8 cellular contexts compared by ENCODE assay signal in genomic region chr15:85579011-85579701, GRCh38.
A peak's percentile ranks its signal among the peaks of the same experiment; 100 is the strongest.
DNase-seq lines count a peak whose midpoint lies in the region; ATAC-seq, FAIRE-seq and TF ChIP-seq lines count a peak whose summit lies in the region.

No MANE protein-coding gene starts in this region.

- H3K27me3 ChIP-seq in liver (ENCODE audit: control insufficient read depth in 4 of 4, insufficient read depth in 4 of 4, low read length in 3 of 4) = no peaks in the 10 kb centered on the region
- H3K27me3 ChIP-seq in HepG2 (ENCODE audit: control insufficient read depth in 1 of 2, insufficient read depth in 2 of 2, low read length in 2 of 2) = no peaks in the 10 kb centered on the region
- no peaks in the 10 kb centered on the region for H3K27me3 ChIP-seq in duodenal mucosa (ENCODE audit: control insufficient read depth in 1 of 2, insufficient read depth in 2 of 2, low read length in 2 of 2)
- no peaks in the 10 kb centered on the region for H3K27me3 ChIP-seq in naive thymus-derived CD4-positive, alpha-beta T cell (ENCODE audit: control insufficient read depth in 2 of 2, insufficient read depth in 2 of 2, low read length in 2 of 2)

- H3K36me3 Mint-ChIP-seq in naive thymus-derived CD4-positive, alpha-beta T cell = peaks cover 0 to 35% (median 25%) of the 10 kb centered on the region in 5 donors

- DNase-seq in HepG2 (ENCODE audit: low spot score) = no peak
- no peak for DNase-seq in naive thymus-derived CD4-positive, alpha-beta T cell
- no peak for DNase-seq in NCI-H128 (lab: John Stamatoyannopoulos, UW; ENCODE audit: unreplicated experiment)
- no peak for DNase-seq in anterior cingulate cortex (lab: John Stamatoyannopoulos, UW)
- no peak for DNase-seq in NCI-H2227 treated with DMSO at 0.1 percent for 48 hours (lab: John Stamatoyannopoulos, UW)
- DNase-seq in foreskin fibroblast = no peak

- BruUV-seq in HepG2 (replicated peaks; lab: Mats Ljungman, UMichigan) = no TSS peak

- H3K9me3 Mint-ChIP-seq in naive thymus-derived CD4-positive, alpha-beta T cell = peaks cover 0 to 1% (median 0%) of the 10 kb centered on the region in 11 donors

- TF ChIP-seq RAD21 in liver (IDR thresholded peaks at IDR 0.05) (peak; percentile 33 to 55), HepG2 (CRISPR knock-in tag; IDR thresholded peaks at IDR 0.05) (no peak)

- in situ Hi-C loops in HepG2 (cut with HindIII; ENCODE audit: extremely low pct_ligation_motif_present, low pct_unique_long_range_greater_than_20kb) = no loop called here

- H4K20me1 ChIP-seq in HepG2 (ENCODE audit: insufficient read depth, low read length) = no peaks in the 10 kb centered on the region

- H3K4me3 ChIP-seq in liver (ENCODE audit: low read depth in 1 of 3, low read length in 3 of 3) = peak overlapping the region; percentile 9 to 78 (median 52)
- no peak overlapping the region for H3K4me3 ChIP-seq in HepG2 (replicated peaks in 1 of 3; ENCODE audit: insufficient read depth in 1 of 3, low read depth in 2 of 3, low read length in 3 of 3)
- peak overlapping the region; percentile 72 to 75 for H3K4me3 ChIP-seq in duodenal mucosa (ENCODE audit: low read depth in 1 of 2, low read length in 2 of 2)
- H3K4me3 ChIP-seq in naive thymus-derived CD4-positive, alpha-beta T cell (ENCODE audit: low read length) = no peak overlapping the region
- H3K4me3 ChIP-seq in foreskin fibroblast (ENCODE audit: low read depth in 1 of 2, low read length in 2 of 2) = no peak overlapping the region

- H3K4me1 ChIP-seq in liver (ENCODE audit: control insufficient read depth in 4 of 4, insufficient read depth in 4 of 4, low read length in 3 of 4) (peaks cover 1 to 51% (median 31%) of the 10 kb centered on the region in 4 donors), HepG2 (ENCODE audit: insufficient read depth, low read length) (peaks cover 9% of the 10 kb centered on the region), duodenal mucosa (ENCODE audit: control insufficient read depth in 1 of 2, insufficient read depth in 2 of 2, low read length in 2 of 2) (peaks cover 45 to 48% of the 10 kb centered on the region in 2 donors)
- peaks cover 29 to 41% of the 10 kb centered on the region in 2 donors for H3K4me1 ChIP-seq in naive thymus-derived CD4-positive, alpha-beta T cell (ENCODE audit: control insufficient read depth in 2 of 2, insufficient read depth in 2 of 2, low read length in 2 of 2)

- WGBS in liver = 32% methylated on average over 9 of the region's 9 CpGs
- WGBS in HepG2 (ENCODE audit: low lambda C conversion rate) = 93% methylated on average over 9 of the region's 9 CpGs

- intact Hi-C loops in HepG2 (cut with micrococcal nuclease; ENCODE audit: unreplicated experiment) = no loop called here
- intact Hi-C loops in naive thymus-derived CD4-positive, alpha-beta T cell (cut with micrococcal nuclease) = no loop called here

- no peak for FAIRE-seq in HepG2 (lab: Jason Lieb, UNC)

- TF ChIP-seq POLR2A in HepG2 (IDR thresholded peaks at IDR 0.05; ENCODE audit: insufficient read depth in 1 of 2, low read depth in 2 of 2, low read length in 2 of 2) = no peak

- CTCF ChIA-PET in HepG2 (lab: Yijun Ruan, JAX; ENCODE audit: low intra/inter-chr PET ratio, low total read pairs) = no interaction called here
- CTCF ChIA-PET in naive thymus-derived CD4-positive, alpha-beta T cell (lab: Charles Lee) = no interaction called here

- peak overlapping the region; percentile 48 to 97 (median 93) for H3K27ac Mint-ChIP-seq in naive thymus-derived CD4-positive, alpha-beta T cell

- peak overlapping the region in 1 of 2 donors; percentile 89 for H3K9ac ChIP-seq in liver (ENCODE audit: low read depth in 1 of 2, low read length in 2 of 2)
- no peak overlapping the region for H3K9ac ChIP-seq in HepG2 (ENCODE audit: insufficient read depth, low read depth, low read length)
- H3K9ac ChIP-seq in duodenal mucosa (ENCODE audit: low read depth in 1 of 2, low read length in 2 of 2) = peak overlapping the region; percentile 66 to 73

- peak overlapping the region in 2 of 10 donors; percentile 45 to 53 for H3K4me3 Mint-ChIP-seq in naive thymus-derived CD4-positive, alpha-beta T cell

- POLR2A ChIA-PET in HepG2 (lab: Yijun Ruan, JAX) = no interaction called here
- POLR2A ChIA-PET in naive thymus-derived CD4-positive, alpha-beta T cell (lab: Charles Lee) = no interaction called here

- H3K27me3 Mint-ChIP-seq in naive thymus-derived CD4-positive, alpha-beta T cell = no peaks in the 10 kb centered on the region

- H3K4me2 ChIP-seq in HepG2 (ENCODE audit: low read depth, low read length) = no peak overlapping the region

- no peak for ATAC-seq in HepG2
- no peak for ATAC-seq in naive thymus-derived CD4-positive, alpha-beta T cell

- TF ChIP-seq CTCF in liver (IDR thresholded peaks at IDR 0.05; ENCODE audit: low read depth, low read length, missing input control) (no peak), HepG2 (CRISPR knock-in tag; IDR thresholded peaks at IDR 0.05) (no peak), foreskin fibroblast (IDR thresholded peaks at IDR 0.05; ENCODE audit: low read depth, low read length) (no peak)

- H3K27ac ChIP-seq in liver (ENCODE audit: low read depth in 1 of 2, low read length in 2 of 2) = peak overlapping the region; percentile 89 to 93
- no peak overlapping the region for H3K27ac ChIP-seq in HepG2 (ENCODE audit: extremely low read length, insufficient read depth, low read length)
- peak overlapping the region; percentile 72 for H3K27ac ChIP-seq in duodenal mucosa (ENCODE audit: low read depth, low read length)
- no peak overlapping the region for H3K27ac ChIP-seq in naive thymus-derived CD4-positive, alpha-beta T cell (ENCODE audit: low read depth, low read length)

- TF ChIP-seq EP300 in HepG2 (IDR thresholded peaks at IDR 0.05; ENCODE audit: low read depth in 2 of 2, low read length in 2 of 2) (no peak), HepG2 (CRISPR knock-in tag; IDR thresholded peaks at IDR 0.05; ENCODE audit: borderline replicate concordance) (no peak)

- no peaks in the 10 kb centered on the region for H3K79me2 ChIP-seq in HepG2 (ENCODE audit: insufficient read depth, low read length)

- no peak overlapping the region for H2AFZ ChIP-seq in HepG2 (ENCODE audit: low read length)

- no peaks in the 10 kb centered on the region for H3K9me3 ChIP-seq in liver (ENCODE audit: control insufficient read depth in 4 of 4, low read length in 3 of 4)
- H3K9me3 ChIP-seq in HepG2 (ENCODE audit: low read length) = no peaks in the 10 kb centered on the region
- no peaks in the 10 kb centered on the region for H3K9me3 ChIP-seq in duodenal mucosa (ENCODE audit: control insufficient read depth in 1 of 2, low read length in 2 of 2)
- H3K9me3 ChIP-seq in naive thymus-derived CD4-positive, alpha-beta T cell (ENCODE audit: control insufficient read depth in 2 of 3, low read length in 3 of 3) = no peaks in the 10 kb centered on the region

- H3K4me1 Mint-ChIP-seq in naive thymus-derived CD4-positive, alpha-beta T cell = peaks cover 42 to 57% (median 55%) of the 10 kb centered on the region in 7 donors

- peaks cover 0 to 2% (median 0%) of the 10 kb centered on the region in 4 donors for H3K36me3 ChIP-seq in liver (ENCODE audit: control insufficient read depth in 4 of 4, insufficient read depth in 3 of 4, low read depth in 1 of 4, low read length in 3 of 4)
- peaks cover 21 to 50% of the 10 kb centered on the region in 2 experiments; a peak in 4 of 5 replicates for H3K36me3 ChIP-seq in HepG2 (replicated peaks in 1 of 2; ENCODE audit: control insufficient read depth in 1 of 2, insufficient read depth in 2 of 2, low read length in 2 of 2)
- peaks cover 0 to 7% of the 10 kb centered on the region in 2 donors for H3K36me3 ChIP-seq in duodenal mucosa (ENCODE audit: control insufficient read depth in 1 of 2, insufficient read depth in 2 of 2, low read length in 2 of 2)
- peaks cover 0 to 27% (median 3%) of the 10 kb centered on the region in 3 experiments for H3K36me3 ChIP-seq in naive thymus-derived CD4-positive, alpha-beta T cell (ENCODE audit: control insufficient read depth in 2 of 3, insufficient read depth in 3 of 3, low read length in 3 of 3)

TF ChIP-seq in liver, 16 proteins besides CTCF, POLR2A, EP300 and RAD21 (continues in another document):
- TF ChIP-seq JUND (IDR thresholded peaks at IDR 0.05) = peak in 1 of 2 donors; percentile 32

TF ChIP-seq in HepG2, 621 proteins besides CTCF, POLR2A, EP300 and RAD21 (continues in another document):
- TF ChIP-seq SRY (CRISPR knock-in tag; IDR thresholded peaks at IDR 0.05) (no peak), ARID3A (IDR thresholded peaks at IDR 0.05; ENCODE audit: low read depth, low read length) (no peak), ZNF296 (CRISPR knock-in tag; conservative IDR thresholded peaks at IDR 0.05) (no peak), RBM22 (optimal IDR thresholded peaks at IDR 0.05; ENCODE audit: low read length) (no peak), MAX (IDR thresholded peaks at IDR 0.05) (no peak), ZNF512 (CRISPR knock-in tag; IDR thresholded peaks at IDR 0.05) (no peak), SP1 (IDR thresholded peaks at IDR 0.05) (no peak), SP1 (CRISPR knock-in tag; IDR thresholded peaks at IDR 0.05) (no peak)

Comparison
In these comparisons a context has a peak if more than half of its experiments do, and no peak if none do; other contexts are left out.
1. H3K27ac ChIP-seq: peak in liver (2 of 2) and duodenal mucosa (single experiment); none in HepG2 (single experiment) and naive thymus-derived CD4-positive, alpha-beta T cell (single experiment).
2. H3K4me3 ChIP-seq: peak in liver (3 of 3) and duodenal mucosa (2 of 2); none in HepG2 (0 of 3), naive thymus-derived CD4-positive, alpha-beta T cell (single experiment) and foreskin fibroblast (0 of 2).